ENCODE assay signal across 8 cellular contexts in the genomic region with DNA sequence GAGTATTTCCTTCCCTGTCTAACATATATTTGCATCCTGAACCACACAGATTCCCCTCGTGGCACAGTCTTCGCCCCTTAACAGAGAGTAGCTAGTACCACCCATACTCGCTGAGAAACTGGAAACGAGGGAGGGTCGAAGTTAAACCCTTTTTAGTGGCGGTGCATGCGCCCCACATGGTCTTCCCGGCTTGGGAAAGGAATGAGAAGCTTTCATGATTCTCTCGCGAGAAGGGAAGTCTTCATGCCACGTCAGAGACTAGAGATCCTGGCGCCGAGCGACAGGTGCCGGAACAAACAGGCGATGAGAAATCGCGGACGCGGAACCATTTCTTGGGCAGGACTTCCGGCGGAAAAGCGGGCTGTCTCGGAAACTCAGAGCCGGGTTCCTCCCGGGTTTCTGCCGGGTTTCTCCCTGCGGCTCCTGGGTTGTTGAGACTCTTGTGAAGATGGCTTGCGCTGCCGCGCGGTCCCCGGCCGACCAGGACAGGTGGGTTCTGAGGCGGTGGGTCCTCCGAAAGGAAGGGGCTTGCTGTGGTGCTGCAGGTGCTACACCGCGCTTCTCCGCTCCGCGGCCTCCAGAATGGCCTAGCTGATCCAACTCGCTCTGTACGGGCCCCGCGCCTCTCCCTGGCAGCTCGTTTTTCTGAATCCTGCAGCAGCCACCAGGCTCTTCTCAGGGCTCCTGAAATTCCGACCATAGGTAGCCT. TPM values are rescaled to one million over a fixed set of nuclear protein-coding genes. Genes with fewer than 3 reads are reported as not detected.
DNase-seq lines count a peak whose midpoint lies in the region; ATAC-seq and TF ChIP-seq lines count a peak whose summit lies in the region.

SRP19 (plus strand) TSS at position 359 of the 709 bp plus-strand sequence; CDS start at position 449, 90 bp downstream.

- peak within 1 kb of the TSS; percentile 78 for H3K27ac ChIP-seq in IMR-90 (ENCODE audit: insufficient read depth, low read length)

- H3K79me1 ChIP-seq in IMR-90 (ENCODE audit: low read depth in 1 of 2, low read length in 2 of 2), result peaks cover 12 to 36% of the 10 kb centered on the region in 2 experiments

- DNase-seq in DMS 273 treated with DMSO at 0.1 percent for 48 hours (lab: John Stamatoyannopoulos, UW), result peak; percentile 95
- DNase-seq in IMR-90, result peak; percentile 98
- DNase-seq in OCI-M1 (lab: John Stamatoyannopoulos, UW), result peak; percentile 97
- peak; percentile 86 for DNase-seq in activated T-cell treated with anti-CD3 and anti-CD28 coated beads for 24 hours (ENCODE audit: low read depth)
- peak; percentile 99 for DNase-seq in epithelial cell of esophagus (ENCODE audit: low read depth)
- peak; percentile 74 to 80 for DNase-seq in stimulated activated CD8-positive, alpha-beta memory T cell treated with anti-CD3 and anti-CD28 coated beads, Interleukin-4, amount 100 ng/mL, for 1 hour (ENCODE audit: low read depth in 2 of 2, low spot score in 1 of 2)

- H3K36me3 ChIP-seq in IMR-90 (ENCODE audit: control insufficient read depth, insufficient read depth, low read length), result peaks cover 8% of the 10 kb centered on the region

- H2AK5ac ChIP-seq in IMR-90 (ENCODE audit: low read depth, low read length), result peak within 1 kb of the TSS; percentile 53

- peak within 1 kb of the TSS; percentile 95 for H3K18ac ChIP-seq in IMR-90 (ENCODE audit: low read depth, low read length)

- peak within 1 kb of the TSS; percentile 68 for H2AK9ac ChIP-seq in IMR-90 (replicated peaks; ENCODE audit: low read depth, low read length, poor library complexity)

- dilution Hi-C loops in IMR-90 (cut with HindIII; ENCODE audit: low sequenced_read_pairs, unreplicated experiment), result no loop called here

- peak within 1 kb of the TSS; percentile 98 for H4K8ac ChIP-seq in IMR-90 (ENCODE audit: low read depth in 2 of 2, low read length in 2 of 2)

- H3K4me3 ChIP-seq in IMR-90 (ENCODE audit: insufficient read depth, low read depth, low read length) (peak within 1 kb of the TSS; percentile 91), epithelial cell of esophagus (ENCODE audit: low read length) (peak within 1 kb of the TSS; percentile 99), mononuclear cell (ENCODE audit: low read length) (peak within 1 kb of the TSS; percentile 96)

- in situ Hi-C loops in IMR-90 (cut with MboI; ENCODE audit: low sequenced_read_pairs), result no loop called here

- H3K9ac ChIP-seq in IMR-90 (ENCODE audit: low read depth, low read length), result peak within 1 kb of the TSS; percentile 93

- H3K27me3 ChIP-seq in IMR-90 (ENCODE audit: control insufficient read depth, insufficient read depth, low read length) (no peaks in the 10 kb centered on the region), mononuclear cell (ENCODE audit: insufficient read depth, low read length) (peaks cover 10% of the 10 kb centered on the region)

- H3K4ac ChIP-seq in IMR-90 (ENCODE audit: low read depth, low read length), result peak within 1 kb of the TSS; percentile 99

- POLR2A ChIA-PET in IMR-90 (lab: Charles Lee; ENCODE audit: unreplicated experiment), result no interaction called here

- no peak for TF ChIP-seq RAD21 in IMR-90 (IDR thresholded peaks at IDR 0.05; ENCODE audit: low read length)

- H3K9me3 ChIP-seq in IMR-90 (ENCODE audit: control insufficient read depth, insufficient read depth, low read length), result no peaks in the 10 kb centered on the region
- H3K9me3 ChIP-seq in mononuclear cell (ENCODE audit: low read depth, low read length), result no peaks in the 10 kb centered on the region

- H2BK20ac ChIP-seq in IMR-90 (ENCODE audit: low read depth, low read length), result peak within 1 kb of the TSS; percentile 41

- peak; percentile 85 for TF ChIP-seq POLR2A in IMR-90 (IDR thresholded peaks at IDR 0.05; ENCODE audit: low read depth, low read length)

- peak within 1 kb of the TSS; percentile 100 for H3K14ac ChIP-seq in IMR-90 (replicated peaks; ENCODE audit: low read depth, low read length)

- H3K4me1 ChIP-seq in IMR-90 (ENCODE audit: control insufficient read depth, insufficient read depth, low read length) (peaks cover 2% of the 10 kb centered on the region; the same call in 1 of the 2 replicates), mononuclear cell (ENCODE audit: insufficient read depth, low read length) (peaks cover 23% of the 10 kb centered on the region)

- CTCF ChIA-PET in IMR-90 (lab: Yijun Ruan, JAX), result interaction anchor here (0.6 to 2.0 kb wide), 2 partner anchors 13 to 310 kb away, joined by 3 to 8 read pairs; no protein-coding TSS in a partner anchor

- intact Hi-C loops in IMR-90 (cut with micrococcal nuclease), result no loop called here

- peak within 1 kb of the TSS; percentile 100 for H4K5ac ChIP-seq in IMR-90 (ENCODE audit: low read depth, low read length)

- H2AFZ ChIP-seq in IMR-90 (replicated peaks; ENCODE audit: low read length, poor library complexity), result peak within 1 kb of the TSS; percentile 100

- no peak for TF ChIP-seq CTCF in IMR-90 (conservative IDR thresholded peaks at IDR 0.05; ENCODE audit: low read depth, low read length)
- peak; percentile 5 for TF ChIP-seq CTCF in epithelial cell of esophagus (IDR thresholded peaks at IDR 0.05; ENCODE audit: insufficient read depth, low read depth, low read length, missing control alignments)

- H3K56ac ChIP-seq in IMR-90 (ENCODE audit: extremely low read depth, insufficient read depth, low read length), result peak within 1 kb of the TSS; percentile 88

- peaks cover 21% of the 10 kb centered on the region; the same call in 1 of the 2 replicates for H4K20me1 ChIP-seq in IMR-90 (ENCODE audit: insufficient read depth, low read length)

- peak within 1 kb of the TSS; percentile 97 for H3K4me2 ChIP-seq in IMR-90 (ENCODE audit: low read depth, low read length)

- peak within 1 kb of the TSS; percentile 88 for H2BK120ac ChIP-seq in IMR-90 (ENCODE audit: low read depth, low read length)

- TSS peak; percentile 59 for BruUV-seq in IMR-90 (replicated peaks; lab: Mats Ljungman, UMichigan)

- peak within 1 kb of the TSS; percentile 52; the same call in 1 of the 3 replicates for H2BK15ac ChIP-seq in IMR-90 (ENCODE audit: low read depth, low read length)

- H2BK5ac ChIP-seq in IMR-90 (ENCODE audit: low read depth, low read length, poor library complexity, severe bottlenecking), result peak within 1 kb of the TSS; percentile 88

- WGBS in IMR-90 (ENCODE audit: extremely low coverage in 2 of 2, insufficient read length in 1 of 2), 2 experiments, result 0% methylated on average over 14 of the region's 47 CpGs; no CpG with 5 or more reads in 1 of the 2 experiments

- peak within 1 kb of the TSS; percentile 95 for H4K91ac ChIP-seq in IMR-90 (ENCODE audit: insufficient read depth, low read depth, low read length)

- ATAC-seq in GM21528 (IDR thresholded peaks at IDR 0.05; ENCODE audit: low FRiP score, unreplicated experiment) (peak; percentile 98), IMR-90 (ENCODE audit: low read depth) (peak; percentile 92)

- peak within 1 kb of the TSS; percentile 83 for H3K23ac ChIP-seq in IMR-90 (ENCODE audit: low read depth, low read length)

- H3K9me1 ChIP-seq in IMR-90 (ENCODE audit: insufficient read depth, low read length), result peaks cover 5% of the 10 kb centered on the region; the same call in 1 of the 2 replicates

TF ChIP-seq in IMR-90, 13 proteins besides CTCF, POLR2A, EP300 and RAD21:
- TF ChIP-seq FOS (IDR thresholded peaks at IDR 0.05; ENCODE audit: low read depth, low read length) (no peak), RFX5 (IDR thresholded peaks at IDR 0.05; ENCODE audit: low read depth, low read length) (no peak), RCOR1 (IDR thresholded peaks at IDR 0.05; ENCODE audit: insufficient replicate concordance, low read length) (peak; percentile 87), MAZ (IDR thresholded peaks at IDR 0.05; ENCODE audit: borderline replicate concordance, low read depth, low read length) (peak; percentile 56), MXI1 (IDR thresholded peaks at IDR 0.05; ENCODE audit: borderline replicate concordance, low read depth, low read length) (peak; percentile 91; the same call in 1 of the 2 replicates), MAFK (IDR thresholded peaks at IDR 0.05; ENCODE audit: low read depth, low read length) (no peak), CHD1 (IDR thresholded peaks at IDR 0.05; ENCODE audit: low read depth, low read length) (peak; percentile 95), NFE2L2 (IDR thresholded peaks at IDR 0.05; ENCODE audit: low read depth, low read length) (no peak)
- TF ChIP-seq, protein P1, sequence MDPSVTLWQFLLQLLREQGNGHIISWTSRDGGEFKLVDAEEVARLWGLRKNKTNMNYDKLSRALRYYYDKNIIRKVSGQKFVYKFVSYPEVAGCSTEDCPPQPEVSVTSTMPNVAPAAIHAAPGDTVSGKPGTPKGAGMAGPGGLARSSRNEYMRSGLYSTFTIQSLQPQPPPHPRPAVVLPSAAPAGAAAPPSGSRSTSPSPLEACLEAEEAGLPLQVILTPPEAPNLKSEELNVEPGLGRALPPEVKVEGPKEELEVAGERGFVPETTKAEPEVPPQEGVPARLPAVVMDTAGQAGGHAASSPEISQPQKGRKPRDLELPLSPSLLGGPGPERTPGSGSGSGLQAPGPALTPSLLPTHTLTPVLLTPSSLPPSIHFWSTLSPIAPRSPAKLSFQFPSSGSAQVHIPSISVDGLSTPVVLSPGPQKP (IDR thresholded peaks at IDR 0.05; ENCODE audit: borderline replicate concordance, low read depth, low read length), result no peak
- TF ChIP-seq, protein P2, sequence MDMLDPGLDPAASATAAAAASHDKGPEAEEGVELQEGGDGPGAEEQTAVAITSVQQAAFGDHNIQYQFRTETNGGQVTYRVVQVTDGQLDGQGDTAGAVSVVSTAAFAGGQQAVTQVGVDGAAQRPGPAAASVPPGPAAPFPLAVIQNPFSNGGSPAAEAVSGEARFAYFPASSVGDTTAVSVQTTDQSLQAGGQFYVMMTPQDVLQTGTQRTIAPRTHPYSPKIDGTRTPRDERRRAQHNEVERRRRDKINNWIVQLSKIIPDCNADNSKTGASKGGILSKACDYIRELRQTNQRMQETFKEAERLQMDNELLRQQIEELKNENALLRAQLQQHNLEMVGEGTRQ (IDR thresholded peaks at IDR 0.05; ENCODE audit: low read depth, low read length), result peak; percentile 58

RNA-seq across cellular contexts. Expression of gene SRP19, which starts in this region (rescaled TPM):
- total RNA-seq in IMR-90 (2012; rRNA removed) (10.0 and 51.4 TPM in 2 replicates), mononuclear cell (63.2 TPM)
- polyA plus RNA-seq in IMR-90 (2012; rRNA removed), result 61.5 and 64.1 TPM in 2 replicates
- 6.8 and 7.2 TPM in 2 replicates for polyA plus RNA-seq in IMR-90 (2012; cell fraction: cytosol; rRNA removed)
- 3.4 and 26.1 TPM in 2 replicates for polyA plus RNA-seq in IMR-90 (2012; cell fraction: nucleus; rRNA removed; ENCODE audit: low replicate concordance)

Comparison
In these comparisons a context has a peak if more than half of its experiments do, and no peak if none do; other contexts are left out.
1. Peak in every context shown above with its lines: DNase-seq, ATAC-seq, H3K4me3 ChIP-seq and H3K27ac ChIP-seq.